1 cellular context compared by ENCODE assay signal in the genomic region with DNA sequence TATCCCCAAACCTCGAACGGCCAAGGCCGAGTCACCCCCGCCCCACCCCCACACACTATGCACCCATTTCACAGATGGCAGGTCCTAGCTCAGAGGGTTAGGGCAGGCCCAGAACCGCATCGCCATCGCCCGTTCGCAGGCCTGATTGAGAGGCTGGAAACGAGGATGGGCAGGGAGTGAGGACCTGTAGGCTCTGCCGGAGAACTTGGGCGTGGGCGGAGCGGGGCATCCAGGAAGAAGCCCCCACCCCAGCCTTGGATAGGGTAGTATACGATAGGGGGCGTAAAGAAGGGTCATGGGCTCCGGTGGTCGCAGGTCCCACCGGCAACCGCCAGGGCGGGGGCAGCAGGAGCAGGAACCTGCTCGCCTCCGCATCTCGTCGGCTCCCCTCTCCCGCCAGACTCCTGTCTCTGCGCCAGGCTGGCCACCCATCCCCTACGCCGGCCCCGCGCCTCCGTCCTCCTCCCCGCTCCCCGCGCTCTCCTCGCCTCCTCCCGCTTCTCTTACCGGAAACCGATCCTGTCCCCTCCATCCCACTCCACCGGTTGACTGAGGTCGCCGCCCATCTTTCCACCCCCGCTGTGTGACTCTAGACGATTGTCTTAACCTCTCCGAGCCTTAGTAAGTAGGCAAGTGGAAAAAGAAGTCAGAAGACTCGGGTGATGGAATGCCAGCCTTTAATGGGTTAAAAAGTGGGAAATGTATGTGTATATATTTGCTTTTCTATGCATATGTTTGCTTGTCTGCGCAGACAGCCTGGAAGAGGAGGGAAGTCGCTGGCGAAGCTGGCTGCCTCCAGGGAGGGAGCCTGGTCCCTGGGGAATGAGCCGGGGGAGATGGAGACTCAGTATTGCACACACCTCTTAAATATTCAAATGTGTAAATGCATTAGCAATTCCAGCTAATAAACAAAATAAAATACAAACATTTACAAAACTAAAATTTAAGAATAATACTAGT.
A peak's percentile ranks its signal among the peaks of the same experiment; 100 is the strongest.
TF ChIP-seq lines count a peak whose summit lies in the region.

No MANE protein-coding gene starts in this region.

TF ChIP-seq in endothelial cell of umbilical vein, 7 proteins besides CTCF, POLR2A, EP300 and RAD21 (continued from another document):
- peak; percentile 94 for TF ChIP-seq EZH2 (IDR thresholded peaks at IDR 0.05; ENCODE audit: borderline replicate concordance, low read depth, low read length, severe bottlenecking)
TF ChIP-seq in endothelial cell of umbilical vein: peak in this region for 1.
